In genomic region chr1:47235280-47235679, GRCh38 we compare ENCODE assay signal across 15 cellular contexts. TPM values are rescaled to one million over a fixed set of nuclear protein-coding genes. Genes with fewer than 3 reads are reported as not detected.
DNase-seq lines count a peak whose midpoint lies in the region; ATAC-seq, FAIRE-seq and TF ChIP-seq lines count a peak whose summit lies in the region.
"Had no signal": no experiment of that assay in that cellular context is flagged by ENCODE, and none has a peak within 500 bp of the region (broad histone marks: within the 10 kb centered on the region; RNA-seq: fewer than 3 reads in every experiment).

No MANE protein-coding gene starts in this region.

- DNase-seq in CMK (ENCODE audit: low read depth) (peak; percentile 85), GM12878 (ENCODE audit: low read depth, low spot score) (no peak), kidney (peak; percentile 79), pons (ENCODE audit: low spot score) (peak; percentile 68), OCI-M1 (lab: John Stamatoyannopoulos, UW) (no peak), endodermal cell (no peak), HCEC 1CT (no peak)
- no peak for DNase-seq in stimulated activated CD4-positive, alpha-beta T cell treated with anti-CD3 and anti-CD28 coated beads, Interleukin-12 subunit alpha, Interleukin-12 subunit beta, amount 100 ng/mL, for 4 hours
- DNase-seq: activated CD4-positive, CD25-positive, alpha-beta regulatory T cell; activated naive CD8-positive, alpha-beta T cell treated with anti-CD3 and anti-CD28 coated beads, Interleukin-2, amount 10 ng/mL, durations not matched to agents 7 days and 5 days; NCI-H2171 treated with DMSO at 0.1 percent for 48 hours; SK-N-SH had no signal

- no peaks in the 10 kb centered on the region for H3K79me2 ChIP-seq in GM12878 (ENCODE audit: control insufficient read depth, insufficient read depth, low read length)

- no peak overlapping the region for H3K27ac ChIP-seq in GM12878 (ENCODE audit: control insufficient read depth, insufficient read depth)
- H3K27ac ChIP-seq in kidney (ENCODE audit: low read depth in 2 of 2, low read length in 2 of 2) = peak overlapping the region in 1 of 2 donors; percentile 22
- no peak overlapping the region for H3K27ac ChIP-seq in endodermal cell (ENCODE audit: low read depth, low read length)
- H3K27ac ChIP-seq: thoracic aorta had no signal

- H2AFZ ChIP-seq in GM12878 (ENCODE audit: control insufficient read depth, low read depth, low read length) = no peak overlapping the region

- H3K4me1 ChIP-seq in GM12878 (ENCODE audit: control insufficient read depth, insufficient read depth, low read length) (peaks cover 3% of the 10 kb centered on the region; the same call in 1 of the 2 replicates), kidney (ENCODE audit: control insufficient read depth in 1 of 2, insufficient read depth in 1 of 2, low read depth in 1 of 2, low read length in 2 of 2) (peaks cover 0 to 7% of the 10 kb centered on the region in 2 donors), endodermal cell (ENCODE audit: control insufficient read depth, insufficient read depth, low read length) (no peaks in the 10 kb centered on the region)

- H3K36me3 ChIP-seq in GM12878 (ENCODE audit: control insufficient read depth in 2 of 2, insufficient read depth in 2 of 2, low read length in 1 of 2) (no peaks in the 10 kb centered on the region), kidney (ENCODE audit: control insufficient read depth in 1 of 2, insufficient read depth in 2 of 2, low read length in 2 of 2) (no peaks in the 10 kb centered on the region), endodermal cell (ENCODE audit: control insufficient read depth, insufficient read depth, low read length) (no peaks in the 10 kb centered on the region)
- H3K36me3 ChIP-seq: thoracic aorta had no signal

- WGBS in GM12878 (ENCODE audit: insufficient coverage, insufficient replicate concordance, low lambda C conversion rate, missing lambda C conversion rate) = 16% methylated on average over 13 of the region's 19 CpGs
- WGBS in endodermal cell (ENCODE audit: insufficient coverage in 1 of 2, insufficient read length in 1 of 2), 2 experiments = 18 to 40% methylated on average over 5 to 19 of the region's 19 CpGs

- H3K4me2 ChIP-seq in GM12878 (ENCODE audit: control insufficient read depth, insufficient read depth) = no peak overlapping the region
- H3K4me2 ChIP-seq: SK-N-SH had no signal

- H3K4me3 ChIP-seq in GM12878 (no peak overlapping the region), kidney (ENCODE audit: low read length in 2 of 2) (no peak overlapping the region), endodermal cell (ENCODE audit: low read length) (no peak overlapping the region)
- H3K4me3 ChIP-seq: thoracic aorta had no signal

- no peak for TF ChIP-seq RAD21 in GM12878 (IDR thresholded peaks at IDR 0.05; ENCODE audit: insufficient read depth, low read depth, low read length)

- CTCF ChIA-PET in GM12878 (lab: Yijun Ruan, JAX) = no interaction called here

- H3K9me3 Mint-ChIP-seq in endodermal cell = no peaks in the 10 kb centered on the region
- H3K9me3 Mint-ChIP-seq: activated naive CD8-positive, alpha-beta T cell treated with anti-CD3 and anti-CD28 coated beads, Interleukin-2, amount 10 ng/mL, durations not matched to agents 7 days and 5 days had no signal

- no peak for TF ChIP-seq EP300 in GM12878 (IDR thresholded peaks at IDR 0.05; ENCODE audit: borderline replicate concordance in 1 of 2, control insufficient read depth in 1 of 2, low read depth in 2 of 2, low read length in 2 of 2)

- H3K27me3 ChIP-seq in GM12878 (replicated peaks in 1 of 2; ENCODE audit: control insufficient read depth in 2 of 2, insufficient read depth in 2 of 2, low read length in 1 of 2) = peaks cover 14 to 20% of the 10 kb centered on the region in 2 experiments
- H3K27me3 ChIP-seq in endodermal cell (ENCODE audit: control insufficient read depth, insufficient read depth, low read length, poor library complexity, severe bottlenecking) = peaks cover 69% of the 10 kb centered on the region

- TF ChIP-seq CTCF in GM12878 (IDR thresholded peaks at IDR 0.05 in 2 of 3, conservative IDR thresholded peaks at IDR 0.05 in 1 of 3; ENCODE audit: control insufficient read depth in 2 of 3, extremely low read depth in 1 of 3, insufficient read depth in 1 of 3, low read depth in 3 of 3, low read length in 3 of 3) (no peak), kidney (IDR thresholded peaks at IDR 0.05; ENCODE audit: borderline replicate concordance, extremely low read depth, insufficient read depth) (no peak), endodermal cell (conservative IDR thresholded peaks at IDR 0.05) (no peak)

- H4K20me1 ChIP-seq in GM12878 (ENCODE audit: control insufficient read depth, insufficient read depth) = no peaks in the 10 kb centered on the region

- no peak overlapping the region for H3K4me3 Mint-ChIP-seq in endodermal cell
- H3K4me3 Mint-ChIP-seq: activated naive CD8-positive, alpha-beta T cell treated with anti-CD3 and anti-CD28 coated beads, Interleukin-2, amount 10 ng/mL, durations not matched to agents 7 days and 5 days had no signal

- H3K27ac Mint-ChIP-seq in endodermal cell = no peak overlapping the region
- H3K27ac Mint-ChIP-seq: activated naive CD8-positive, alpha-beta T cell treated with anti-CD3 and anti-CD28 coated beads, Interleukin-2, amount 10 ng/mL, durations not matched to agents 7 days and 5 days; nephron had no signal

- POLR2A ChIA-PET in GM12878 (lab: Charles Lee) = no interaction called here

- H3K27me3 Mint-ChIP-seq in endodermal cell (ENCODE audit: insufficient read depth) = peaks cover 90% of the 10 kb centered on the region

- BruUV-seq in GM12878 (replicated peaks; lab: Mats Ljungman, UMichigan) = no TSS peak

- H3K9me3 ChIP-seq in GM12878 (replicated peaks; ENCODE audit: control insufficient read depth, insufficient read depth, low read length) (no peaks in the 10 kb centered on the region), kidney (ENCODE audit: control insufficient read depth in 1 of 2, low read length in 2 of 2) (peaks cover 0 to 4% of the 10 kb centered on the region in 2 donors), endodermal cell (ENCODE audit: control insufficient read depth, low read length) (no peaks in the 10 kb centered on the region)
- H3K9me3 ChIP-seq: SK-N-SH, thoracic aorta had no signal

- SMC1A ChIA-PET in GM12878 (lab: Charles Lee; ENCODE audit: uncharacterized antibody, unreplicated experiment) = no interaction called here

- no peak for TF ChIP-seq POLR2A in GM12878 (IDR thresholded peaks at IDR 0.05; ENCODE audit: low read depth, low read length)

- no peaks in the 10 kb centered on the region for H3K36me3 Mint-ChIP-seq in endodermal cell (ENCODE audit: low read depth)
- H3K36me3 Mint-ChIP-seq: activated naive CD8-positive, alpha-beta T cell treated with anti-CD3 and anti-CD28 coated beads, Interleukin-2, amount 10 ng/mL, durations not matched to agents 7 days and 5 days had no signal

- no peak for FAIRE-seq in GM12878 (lab: Jason Lieb, UNC)
- no peak for FAIRE-seq in kidney (lab: Jason Lieb, UNC)
- FAIRE-seq: HTR-8/SVneo had no signal

- H3K9ac ChIP-seq in GM12878 (ENCODE audit: control insufficient read depth, insufficient read depth, low read length) (no peak overlapping the region), kidney (ENCODE audit: low read length in 2 of 2) (no peak overlapping the region), endodermal cell (ENCODE audit: extremely low read depth, low read length, poor library complexity, severe bottlenecking) (no peak overlapping the region)
- H3K9ac ChIP-seq: SK-N-SH had no signal

- ATAC-seq in GM12878 = peak; percentile 44

- RAD21 ChIA-PET in GM12878 (lab: Charles Lee; ENCODE audit: unreplicated experiment) = no interaction called here

- peaks cover 14% of the 10 kb centered on the region for H3K4me1 Mint-ChIP-seq in endodermal cell

- intact Hi-C loops in GM12878 (cut with micrococcal nuclease; ENCODE audit: unreplicated experiment) (no loop called here), kidney (cut with DNase I) (no loop called here)

- in situ Hi-C loops in GM12878 (cut with MboI) = no loop called here

RNA-seq across cellular contexts. Expression of gene TAL1, which starts 3.3 kb away (rescaled TPM):
- not detected in 2 replicates for total RNA-seq in GM12878 (2013; cell fraction: nucleolus; rRNA removed)
- not detected in 2 replicates for total RNA-seq in GM12878 (2014; rRNA removed)
- not detected in 2 replicates for total RNA-seq in GM12878 (2014; rRNA removed; fragmentation: Illumina TruSeq; extraction: Trizol)
- total RNA-seq in GM12878 (2021) = 0.05 TPM in 2 replicates
- not detected for polyA plus RNA-seq in GM12878 (2011; ENCODE audit: low read depth)
- not detected in 2 replicates for polyA plus RNA-seq in GM12878 (2011; rRNA removed)
- not detected in 2 replicates for polyA plus RNA-seq in GM12878 (2011; cell fraction: cytosol; rRNA removed)
- not detected in 2 replicates for polyA plus RNA-seq in GM12878 (2011; cell fraction: nucleus; rRNA removed)
- not detected in 2 replicates for polyA plus RNA-seq in GM12878 (2012)
- not detected in 2 replicates for polyA plus RNA-seq in GM12878 (2014; fragmentation: Illumina TruSeq; extraction: Trizol)
- polyA plus RNA-seq in GM12878 (2014; fragmentation: Nextera tagmentation; extraction: Ambion mirVana) = not detected
- not detected in 2 replicates for polyA plus RNA-seq in GM12878 (2014; rRNA removed)
- polyA plus RNA-seq in GM12878 (2016; fragmentation: Nextera tagmentation; extraction: Ambion mirVana) = not detected
- polyA minus RNA-seq in GM12878 (2011; rRNA and poly(A)+ RNA removed) = not detected in 2 replicates
- not detected in 2 replicates for polyA minus RNA-seq in GM12878 (2011; cell fraction: cytosol; rRNA and poly(A)+ RNA removed)
- not detected in 2 replicates for polyA minus RNA-seq in GM12878 (2011; cell fraction: nucleus; rRNA and poly(A)+ RNA removed)
- 6.5 TPM for total RNA-seq in kidney
- 3.1 TPM for polyA plus RNA-seq in kidney (ENCODE audit: insufficient read depth, low read depth, low replicate concordance)
- under 1 TPM in 1 of 2 donors, not detected in 1; 0.04 TPM for total RNA-seq in endodermal cell
- polyA plus RNA-seq in endodermal cell (2013, experiment 1 of 2) = 0.14 TPM
- polyA plus RNA-seq in endodermal cell (2013, experiment 2 of 2) = 0.04 TPM
- total RNA-seq: activated naive CD8-positive, alpha-beta T cell treated with anti-CD3 and anti-CD28 coated beads, Interleukin-2, amount 10 ng/mL, durations not matched to agents 7 days and 5 days had no signal
- polyA plus RNA-seq: SK-N-SH had no signal

RNA-seq across cellular contexts. Expression of gene PDZK1IP1, which starts 45.4 kb away (rescaled TPM):
- total RNA-seq in GM12878 (2013; cell fraction: nucleolus; rRNA removed) = not detected in 2 replicates
- total RNA-seq in GM12878 (2014; rRNA removed) = not detected in 2 replicates
- not detected in 2 replicates for total RNA-seq in GM12878 (2014; rRNA removed; fragmentation: Illumina TruSeq; extraction: Trizol)
- not detected in 2 replicates for total RNA-seq in GM12878 (2021)
- polyA plus RNA-seq in GM12878 (2011; ENCODE audit: low read depth) = not detected
- polyA plus RNA-seq in GM12878 (2011; rRNA removed) = not detected in 2 replicates
- polyA plus RNA-seq in GM12878 (2011; cell fraction: cytosol; rRNA removed) = not detected in 2 replicates
- not detected in 2 replicates for polyA plus RNA-seq in GM12878 (2011; cell fraction: nucleus; rRNA removed)
- not detected in 2 replicates for polyA plus RNA-seq in GM12878 (2012)
- not detected in 2 replicates for polyA plus RNA-seq in GM12878 (2014; fragmentation: Illumina TruSeq; extraction: Trizol)
- not detected for polyA plus RNA-seq in GM12878 (2014; fragmentation: Nextera tagmentation; extraction: Ambion mirVana)
- polyA plus RNA-seq in GM12878 (2014; rRNA removed) = not detected in 2 replicates
- not detected for polyA plus RNA-seq in GM12878 (2016; fragmentation: Nextera tagmentation; extraction: Ambion mirVana)
- not detected in 2 replicates for polyA minus RNA-seq in GM12878 (2011; rRNA and poly(A)+ RNA removed)
- polyA minus RNA-seq in GM12878 (2011; cell fraction: cytosol; rRNA and poly(A)+ RNA removed) = not detected in 2 replicates
- not detected in 2 replicates for polyA minus RNA-seq in GM12878 (2011; cell fraction: nucleus; rRNA and poly(A)+ RNA removed)
- total RNA-seq in kidney = 245 TPM
- 2,553 TPM for polyA plus RNA-seq in kidney (ENCODE audit: insufficient read depth, low read depth, low replicate concordance)
- not detected for total RNA-seq in endodermal cell
- polyA plus RNA-seq in endodermal cell (2013, experiment 1 of 2) = not detected
- polyA plus RNA-seq in endodermal cell (2013, experiment 2 of 2) = not detected
- total RNA-seq: activated naive CD8-positive, alpha-beta T cell treated with anti-CD3 and anti-CD28 coated beads, Interleukin-2, amount 10 ng/mL, durations not matched to agents 7 days and 5 days; thoracic aorta had no signal
- polyA plus RNA-seq: SK-N-SH had no signal

Comparison
In these comparisons a context has a peak if more than half of its experiments do, and no peak if none do; other contexts are left out.
1. DNase-seq: peak in CMK (single experiment), kidney (single experiment) and pons (single experiment); none in GM12878 (single experiment), stimulated activated CD4-positive, alpha-beta T cell treated with anti-CD3 and anti-CD28 coated beads, Interleukin-12 subunit alpha, Interleukin-12 subunit beta, amount 100 ng/mL, for 4 hours (single experiment), OCI-M1 (single experiment), endodermal cell (single experiment) and HCEC 1CT (single experiment).
2. RNA of gene PDZK1IP1, which starts 45.4 kb away (total RNA-seq): 245 TPM in kidney (single experiment); not detected in endodermal cell and not detected in GM12878; every median in the first group is over 100 times any median in the second.